Comparison of ENCODE assay signal across 8 cellular contexts in genomic region chr6:28474441-28475219, GRCh38. TPM values are rescaled to one million over a fixed set of nuclear protein-coding genes. Genes with fewer than 3 reads are reported as not detected.
DNase-seq lines count a peak whose midpoint lies in the region; ATAC-seq and TF ChIP-seq lines count a peak whose summit lies in the region.

No MANE protein-coding gene starts in this region.

- intact Hi-C loops in mammary epithelial cell (cut with micrococcal nuclease) = loop anchor here (10.0 kb wide), 1 partner anchor 340 kb away; no protein-coding TSS in a partner anchor

- no peaks in the 10 kb centered on the region for H3K9me3 ChIP-seq in mammary epithelial cell (replicated peaks; ENCODE audit: insufficient read depth, low read length)

- in situ Hi-C loops in mammary epithelial cell (cut with MboI; ENCODE audit: low sequenced_read_pairs in 2 of 2) = loop anchor here in 1 of 2 donors (25.0 kb wide), 1 partner anchor 213 kb away; no protein-coding TSS in a partner anchor

- dilution Hi-C loops in mammary epithelial cell (cut with HindIII; ENCODE audit: low sequenced_read_pairs) = no loop called here

- peak overlapping the region; percentile 92 for H3K4me2 ChIP-seq in mammary epithelial cell (ENCODE audit: insufficient read depth, low read depth, low read length)

- peaks cover 11% of the 10 kb centered on the region for H3K27me3 Mint-ChIP-seq in HFFc6 (ENCODE audit: insufficient read depth)

- H3K4me3 ChIP-seq in mammary epithelial cell (replicated peaks in 1 of 3; ENCODE audit: insufficient read depth in 1 of 3, low read depth in 2 of 3, low read length in 3 of 3) = peak overlapping the region; percentile 41 to 84 (median 67)

- H4K20me1 ChIP-seq in mammary epithelial cell (ENCODE audit: insufficient read depth, low read length) = no peaks in the 10 kb centered on the region

- peak overlapping the region; percentile 90 for H3K4me3 Mint-ChIP-seq in HFFc6

- no peak for ATAC-seq in GM18858 (IDR thresholded peaks at IDR 0.05; ENCODE audit: unreplicated experiment)

- no peaks in the 10 kb centered on the region for H3K79me2 ChIP-seq in mammary epithelial cell (ENCODE audit: insufficient read depth, low read length)

- H3K4me1 Mint-ChIP-seq in HFFc6 (ENCODE audit: low read depth) = peaks cover 5% of the 10 kb centered on the region; the same call in 1 of the 2 replicates

- H3K4me1 ChIP-seq in mammary epithelial cell (ENCODE audit: insufficient read depth, low read length) = no peaks in the 10 kb centered on the region

- H3K36me3 Mint-ChIP-seq in HFFc6 (ENCODE audit: low read depth) = no peaks in the 10 kb centered on the region

- no peaks in the 10 kb centered on the region for H3K27me3 ChIP-seq in mammary epithelial cell (ENCODE audit: insufficient read depth, low read length)

- TF ChIP-seq CTCF in HFFc6 (IDR thresholded peaks at IDR 0.05) = no peak
- no peak for TF ChIP-seq CTCF in mammary epithelial cell (conservative IDR thresholded peaks at IDR 0.05 in 1 of 2, IDR thresholded peaks at IDR 0.05 in 1 of 2; ENCODE audit: extremely low read depth in 1 of 2, insufficient read depth in 1 of 2, low read depth in 1 of 2, low read length in 2 of 2)

- no peaks in the 10 kb centered on the region for H3K36me3 ChIP-seq in mammary epithelial cell (ENCODE audit: insufficient read depth, low read length)

- H3K27ac ChIP-seq in mammary epithelial cell (ENCODE audit: insufficient read depth, low read depth, low read length) = no peak overlapping the region

- WGBS in mammary epithelial cell (ENCODE audit: low coverage, missing lambda C conversion rate) = 12% methylated on average over 18 of the region's 18 CpGs

- H3K9me3 Mint-ChIP-seq in HFFc6 = no peaks in the 10 kb centered on the region

- peak; percentile 90 for DNase-seq in ELR (ENCODE audit: low read depth)
- peak; percentile 92 for DNase-seq in HFFc6
- peak; percentile 53 for DNase-seq in NCI-H82 treated with DMSO at 0.1 percent for 48 hours (lab: John Stamatoyannopoulos, UW; ENCODE audit: unreplicated experiment)
- DNase-seq in mammary epithelial cell = peak; percentile 82
- DNase-seq in middle frontal gyrus (ENCODE audit: extremely low spot score, low spot score) = peak; percentile 51
- no peak for DNase-seq in ureter (ENCODE audit: low spot score)
- no peak for DNase-seq in T-helper 9 cell

- peak overlapping the region; percentile 70 for H2AFZ ChIP-seq in mammary epithelial cell (ENCODE audit: low read depth, low read length)

- CTCF ChIA-PET in mammary epithelial cell (lab: Charles Lee; ENCODE audit: low non-redundant PET) = no interaction called here

- no peak overlapping the region for H3K27ac Mint-ChIP-seq in HFFc6

- no TSS peak for BruUV-seq in mammary epithelial cell (replicated peaks; lab: Mats Ljungman, UMichigan)

- no peak overlapping the region for H3K9ac ChIP-seq in mammary epithelial cell (ENCODE audit: insufficient read depth, low read length)

RNA-seq across cellular contexts. Expression of gene ZSCAN23, which starts 31.3 kb away (rescaled TPM):
- total RNA-seq in HFFc6 (2021; fragmentation: NEBNext Ultra II Directional; extraction: Animal tissue kit (Norgen Biotek cat#: 25700)) = 1 to 10 TPM in 4 of 6 experiments, under 1 TPM in 2; 0.48 to 1.5 (median 1.0) TPM
- total RNA-seq in mammary epithelial cell (1 to 10 TPM; 4.2 to 7.2 TPM), ureter (11.2 TPM)
- 0.91 TPM for polyA plus RNA-seq in mammary epithelial cell
- polyA minus RNA-seq in mammary epithelial cell = 1.2 TPM

RNA-seq across cellular contexts. Expression of gene GPX6, which starts 41.0 kb away (rescaled TPM):
- not detected for total RNA-seq in HFFc6 (2021; fragmentation: NEBNext Ultra II Directional; extraction: Animal tissue kit (Norgen Biotek cat#: 25700))
- total RNA-seq in mammary epithelial cell (not detected), ureter (not detected)
- not detected for polyA plus RNA-seq in mammary epithelial cell
- polyA minus RNA-seq in mammary epithelial cell = not detected

RNA-seq across cellular contexts. Expression of gene GPX5, which starts 51.1 kb away (rescaled TPM):
- not detected for total RNA-seq in HFFc6 (2021; fragmentation: NEBNext Ultra II Directional; extraction: Animal tissue kit (Norgen Biotek cat#: 25700))
- total RNA-seq in mammary epithelial cell (not detected), ureter (not detected)
- polyA plus RNA-seq in mammary epithelial cell = not detected
- not detected for polyA minus RNA-seq in mammary epithelial cell

Comparison
In these comparisons a context has a peak if more than half of its experiments do, and no peak if none do; other contexts are left out.
1. DNase-seq: peak in ELR (single experiment), HFFc6 (single experiment), NCI-H82 treated with DMSO at 0.1 percent for 48 hours (single experiment), mammary epithelial cell (single experiment) and middle frontal gyrus (single experiment); none in ureter (single experiment) and T-helper 9 cell (single experiment).